In genomic region chr1:221743416-221744208, GRCh38 we compare ENCODE assay signal across 8 cellular contexts. TPM values are rescaled to one million over a fixed set of nuclear protein-coding genes. Genes with fewer than 3 reads are reported as not detected.
DNase-seq lines count a peak whose midpoint lies in the region; ATAC-seq and TF ChIP-seq lines count a peak whose summit lies in the region.

No MANE protein-coding gene starts in this region.

- no peaks in the 10 kb centered on the region for H3K27me3 ChIP-seq in kidney epithelial cell (ENCODE audit: control insufficient read depth, insufficient read depth, low read length)
- no peaks in the 10 kb centered on the region for H3K27me3 ChIP-seq in suprapubic skin

- 42% methylated on average over 16 of the region's 16 CpGs for WGBS in suprapubic skin

- peaks cover 32% of the 10 kb centered on the region for H3K4me1 ChIP-seq in suprapubic skin

- no peak for TF ChIP-seq POLR2A in suprapubic skin (IDR thresholded peaks at IDR 0.05)

- H3K27ac Mint-ChIP-seq in activated T-cell treated with anti-CD3 and anti-CD28 coated beads, Interleukin-2, amount 50 U/mL, for 24 hours: peak overlapping the region; percentile 85
- peak overlapping the region; percentile 82 for H3K27ac Mint-ChIP-seq in activated T-helper 1 cell treated with anti-CD3 and anti-CD28 coated beads, Interleukin-12 subunit alpha, Interleukin-12 subunit beta, Interleukin-2, Interleukin-4 antibody, amounts not matched to agents 30 ng/mL and 10 ng/mL and 1 ng/mL, durations not matched to agents 14 hours and 24 hours and 36 hours

- no peaks in the 10 kb centered on the region for H3K9me3 Mint-ChIP-seq in activated T-cell treated with anti-CD3 and anti-CD28 coated beads, Interleukin-2, amount 50 U/mL, for 24 hours
- no peaks in the 10 kb centered on the region for H3K9me3 Mint-ChIP-seq in activated T-helper 1 cell treated with anti-CD3 and anti-CD28 coated beads, Interleukin-12 subunit alpha, Interleukin-12 subunit beta, Interleukin-2, Interleukin-4 antibody, amounts not matched to agents 30 ng/mL and 10 ng/mL and 1 ng/mL, durations not matched to agents 14 hours and 24 hours and 36 hours

- peaks cover 10% of the 10 kb centered on the region for H3K36me3 Mint-ChIP-seq in activated T-cell treated with anti-CD3 and anti-CD28 coated beads, Interleukin-2, amount 50 U/mL, for 24 hours (ENCODE audit: low read depth)
- peaks cover 10% of the 10 kb centered on the region for H3K36me3 Mint-ChIP-seq in activated T-helper 1 cell treated with anti-CD3 and anti-CD28 coated beads, Interleukin-12 subunit alpha, Interleukin-12 subunit beta, Interleukin-2, Interleukin-4 antibody, amounts not matched to agents 30 ng/mL and 10 ng/mL and 1 ng/mL, durations not matched to agents 14 hours and 24 hours and 36 hours (ENCODE audit: low read depth)

- H3K27ac ChIP-seq in suprapubic skin: peak overlapping the region; percentile 94

- H3K9me3 ChIP-seq in suprapubic skin: no peaks in the 10 kb centered on the region

- no peak for TF ChIP-seq CTCF in kidney epithelial cell (IDR thresholded peaks at IDR 0.05; ENCODE audit: insufficient read depth, low read length, poor library complexity, severe bottlenecking)
- no peak for TF ChIP-seq CTCF in suprapubic skin (IDR thresholded peaks at IDR 0.05)

- ATAC-seq in HG03354 (IDR thresholded peaks at IDR 0.05; ENCODE audit: poor library complexity, severe bottlenecking, unreplicated experiment): peak; percentile 10

- intact Hi-C loops in activated T-helper 1 cell treated with anti-CD3 and anti-CD28 coated beads, Interleukin-12 subunit alpha, Interleukin-12 subunit beta, Interleukin-2, Interleukin-4 antibody, amounts not matched to agents 30 ng/mL and 10 ng/mL and 1 ng/mL, durations not matched to agents 14 hours and 24 hours and 36 hours (cut with micrococcal nuclease): loop anchor here (2.0 to 10.0 kb wide), 4 partner anchors 265 to 971 kb away; partner anchors contain the start of genes AIDA, BROX and HLX

- H3K4me3 Mint-ChIP-seq in activated T-cell treated with anti-CD3 and anti-CD28 coated beads, Interleukin-2, amount 50 U/mL, for 24 hours: peak overlapping the region; percentile 80
- peak overlapping the region; percentile 83 for H3K4me3 Mint-ChIP-seq in activated T-helper 1 cell treated with anti-CD3 and anti-CD28 coated beads, Interleukin-12 subunit alpha, Interleukin-12 subunit beta, Interleukin-2, Interleukin-4 antibody, amounts not matched to agents 30 ng/mL and 10 ng/mL and 1 ng/mL, durations not matched to agents 14 hours and 24 hours and 36 hours

- H3K36me3 ChIP-seq in kidney epithelial cell (ENCODE audit: control insufficient read depth, insufficient read depth, low read length): no peaks in the 10 kb centered on the region
- no peaks in the 10 kb centered on the region for H3K36me3 ChIP-seq in suprapubic skin

- no peak for DNase-seq in activated T-cell treated with anti-CD3 and anti-CD28 coated beads, Interleukin-2, amount 50 U/mL, for 24 hours
- no peak for DNase-seq in activated T-cell treated with anti-CD3 and anti-CD28 coated beads, Interleukin-2, amount 50 U/mL, for 48 hours
- no peak for DNase-seq in activated T-helper 1 cell treated with anti-CD3 and anti-CD28 coated beads, Interleukin-12 subunit alpha, Interleukin-12 subunit beta, Interleukin-2, Interleukin-4 antibody, amounts not matched to agents 30 ng/mL and 10 ng/mL and 1 ng/mL, durations not matched to agents 14 hours and 24 hours and 36 hours (ENCODE audit: low spot score)
- DNase-seq in kidney epithelial cell (ENCODE audit: low read depth) (no peak), suprapubic skin (ENCODE audit: low spot score in 2 of 2) (no peak), hepatic stellate cell (ENCODE audit: low spot score) (no peak), NK-92 (lab: John Stamatoyannopoulos, UW; ENCODE audit: unreplicated experiment) (no peak)

- peaks cover 11% of the 10 kb centered on the region for H3K4me1 Mint-ChIP-seq in activated T-cell treated with anti-CD3 and anti-CD28 coated beads, Interleukin-2, amount 50 U/mL, for 24 hours (ENCODE audit: low read depth)
- H3K4me1 Mint-ChIP-seq in activated T-helper 1 cell treated with anti-CD3 and anti-CD28 coated beads, Interleukin-12 subunit alpha, Interleukin-12 subunit beta, Interleukin-2, Interleukin-4 antibody, amounts not matched to agents 30 ng/mL and 10 ng/mL and 1 ng/mL, durations not matched to agents 14 hours and 24 hours and 36 hours (ENCODE audit: low read depth): peaks cover 9% of the 10 kb centered on the region

- TF ChIP-seq EP300 in suprapubic skin (IDR thresholded peaks at IDR 0.05): no peak

- no peaks in the 10 kb centered on the region for H3K27me3 Mint-ChIP-seq in activated T-cell treated with anti-CD3 and anti-CD28 coated beads, Interleukin-2, amount 50 U/mL, for 24 hours
- no peaks in the 10 kb centered on the region for H3K27me3 Mint-ChIP-seq in activated T-helper 1 cell treated with anti-CD3 and anti-CD28 coated beads, Interleukin-12 subunit alpha, Interleukin-12 subunit beta, Interleukin-2, Interleukin-4 antibody, amounts not matched to agents 30 ng/mL and 10 ng/mL and 1 ng/mL, durations not matched to agents 14 hours and 24 hours and 36 hours (ENCODE audit: insufficient read depth)

- H3K4me3 ChIP-seq in kidney epithelial cell (ENCODE audit: low read depth, low read length): peak overlapping the region; percentile 69
- peak overlapping the region; percentile 82 for H3K4me3 ChIP-seq in suprapubic skin

RNA-seq across cellular contexts. Expression of gene DUSP10, which starts 1.7 kb away (rescaled TPM):
- total RNA-seq in activated T-helper 1 cell treated with anti-CD3 and anti-CD28 coated beads, Interleukin-12 subunit alpha, Interleukin-12 subunit beta, Interleukin-2, Interleukin-4 antibody, amounts not matched to agents 30 ng/mL and 10 ng/mL and 1 ng/mL, durations not matched to agents 14 hours and 24 hours and 36 hours: 19.2 and 19.4 TPM in 2 replicates
- total RNA-seq in kidney epithelial cell (64.0 and 65.8 TPM in 2 replicates), suprapubic skin (10 to 100 TPM in 3 of 4 donors, 1 to 10 TPM in 1; 9.5 to 18.6 (median 15.3) TPM)
